In the genomic region with DNA sequence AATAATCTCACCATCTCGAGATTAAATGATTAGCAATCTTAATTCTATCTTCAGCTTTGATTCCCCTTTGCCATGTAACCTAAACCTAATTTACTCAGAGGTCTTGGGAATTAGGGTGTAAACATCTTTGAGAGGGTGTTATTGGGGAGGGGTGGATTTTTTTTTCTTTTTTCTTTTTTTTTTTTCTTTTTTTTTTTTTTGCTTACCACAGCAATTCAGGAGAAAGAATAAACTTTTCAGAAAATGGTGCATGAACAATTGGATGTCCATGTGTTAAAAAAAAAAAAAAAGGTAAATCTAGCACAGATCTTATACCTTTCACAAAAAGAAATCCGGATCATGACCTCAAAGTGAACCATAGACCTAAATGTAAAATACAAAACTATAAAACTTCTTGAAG, we compare ENCODE assay signal across 27 cellular contexts.
"Had no signal": no experiment of that assay in that cellular context is flagged by ENCODE, and none has a peak within 500 bp of the region (broad histone marks: within the 10 kb centered on the region; RNA-seq: fewer than 3 reads in every experiment).

No MANE protein-coding gene starts in this region.

- H3K4me2 ChIP-seq: neural progenitor cell, smooth muscle cell had no signal

- H3K27me3 ChIP-seq: neural progenitor cell, ovary, spleen, stomach, thyroid gland, tibial nerve, upper lobe of left lung, vagina had no signal

- H2AFZ ChIP-seq: neural progenitor cell, parathyroid adenoma had no signal

- DNase-seq: natural killer cell; occipital lobe; ovary; posterior cingulate gyrus; psoas muscle; right cardiac atrium; spleen; stimulated activated CD4-positive, alpha-beta T cell treated with anti-CD3 and anti-CD28 coated beads, Interleukin-12 subunit alpha, Interleukin-12 subunit beta, amount 100 ng/mL, for 4 hours; stimulated activated CD4-positive, alpha-beta T cell treated with anti-CD3 and anti-CD28 coated beads, Interleukin-2, amount 100 ng/mL, for 24 hours; stimulated activated CD4-positive, alpha-beta T cell treated with anti-CD3 and anti-CD28 coated beads, Interleukin-2, amount 100 ng/mL, for 48 hours; stimulated activated CD4-positive, alpha-beta T cell treated with anti-CD3 and anti-CD28 coated beads, Interleukin-4, amount 100 ng/mL, for 24 hours; stimulated activated naive B cell treated with anti-CD40 and anti-IgM and Interleukin-4, amounts not matched to agents 10 μg/mL and 1 μg/mL and 100 μg/mL, for 72 hours; stimulated activated naive CD4-positive, alpha-beta T cell treated with Interleukin-2 at 50 U/mL for 16 hours; stomach; thyroid gland; trophoblast cell; upper lobe of left lung had no signal

- H3K9me3 ChIP-seq: ovary, psoas muscle, spleen, stomach, thoracic aorta, thyroid gland, tibial nerve, upper lobe of left lung, vagina had no signal

- H3K4me3 ChIP-seq: neural progenitor cell, ovary, psoas muscle, skin epidermis, smooth muscle cell, spleen, stomach, thoracic aorta, thyroid gland, tibial nerve, upper lobe of left lung, vagina had no signal

- ATAC-seq: natural killer cell; psoas muscle; right cardiac atrium; sciatic nerve; stimulated activated effector memory CD8-positive, alpha-beta T cell treated with anti-CD3 and anti-CD28 coated beads, Interleukin-12 subunit alpha, Interleukin-12 subunit beta, amount 100 ng/mL, for 72 hours; stimulated activated naive B cell treated with anti-CD40 and anti-IgM and Interleukin-4, amounts not matched to agents 10 μg/mL and 1 μg/mL and 100 μg/mL, for 72 hours had no signal

- H3K9ac ChIP-seq: neural progenitor cell, parathyroid adenoma had no signal

- H3K36me3 ChIP-seq: neural progenitor cell, ovary, spleen, stomach, thoracic aorta, thyroid gland, tibial nerve, upper lobe of left lung, vagina had no signal

- FAIRE-seq: urothelium cell line had no signal

- H3K27ac ChIP-seq: neural progenitor cell, ovary, parathyroid adenoma, psoas muscle, skin epidermis, spleen, stomach, thoracic aorta, thyroid gland, tibial nerve, upper lobe of left lung, vagina had no signal

- H3K79me2 ChIP-seq: parathyroid adenoma had no signal

- H3K4me1 ChIP-seq: neural progenitor cell, parathyroid adenoma, psoas muscle, spleen, stomach, thyroid gland, tibial nerve, upper lobe of left lung, vagina had no signal
